1 cellular context compared by ENCODE assay signal in the genomic region with DNA sequence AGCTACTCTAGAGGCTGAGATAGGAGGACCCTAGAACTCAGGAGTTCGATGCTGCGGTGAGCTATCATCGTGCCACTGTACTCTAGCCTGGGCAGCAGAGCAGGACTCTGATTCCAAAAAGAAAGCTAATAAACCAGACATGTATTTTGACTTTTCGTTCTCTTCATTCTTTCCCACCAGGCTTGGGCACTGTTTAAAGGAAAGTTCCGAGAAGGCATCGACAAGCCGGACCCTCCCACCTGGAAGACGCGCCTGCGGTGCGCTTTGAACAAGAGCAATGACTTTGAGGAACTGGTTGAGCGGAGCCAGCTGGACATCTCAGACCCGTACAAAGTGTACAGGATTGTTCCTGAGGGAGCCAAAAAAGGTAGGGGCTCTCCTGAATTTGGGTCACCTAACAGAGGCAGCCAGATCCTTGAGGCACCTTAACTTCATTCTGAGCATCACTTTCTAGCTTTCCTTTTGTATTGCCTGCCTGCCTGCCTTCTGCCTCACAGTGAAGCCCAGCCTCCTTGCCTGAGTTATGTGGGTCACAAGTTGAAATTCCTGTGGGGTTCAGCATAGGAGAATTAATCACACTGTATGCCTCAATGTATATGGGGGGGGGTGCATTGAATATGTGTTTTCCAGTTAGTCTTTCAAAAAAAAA.
A peak's percentile ranks its signal among the peaks of the same experiment; 100 is the strongest.
TF ChIP-seq lines count a peak whose summit lies in the region.

No MANE protein-coding gene starts in this region.

TF ChIP-seq in GM12878, 131 proteins besides CTCF, POLR2A, EP300 and RAD21 (continued from another document):
- TF ChIP-seq, protein P1, sequence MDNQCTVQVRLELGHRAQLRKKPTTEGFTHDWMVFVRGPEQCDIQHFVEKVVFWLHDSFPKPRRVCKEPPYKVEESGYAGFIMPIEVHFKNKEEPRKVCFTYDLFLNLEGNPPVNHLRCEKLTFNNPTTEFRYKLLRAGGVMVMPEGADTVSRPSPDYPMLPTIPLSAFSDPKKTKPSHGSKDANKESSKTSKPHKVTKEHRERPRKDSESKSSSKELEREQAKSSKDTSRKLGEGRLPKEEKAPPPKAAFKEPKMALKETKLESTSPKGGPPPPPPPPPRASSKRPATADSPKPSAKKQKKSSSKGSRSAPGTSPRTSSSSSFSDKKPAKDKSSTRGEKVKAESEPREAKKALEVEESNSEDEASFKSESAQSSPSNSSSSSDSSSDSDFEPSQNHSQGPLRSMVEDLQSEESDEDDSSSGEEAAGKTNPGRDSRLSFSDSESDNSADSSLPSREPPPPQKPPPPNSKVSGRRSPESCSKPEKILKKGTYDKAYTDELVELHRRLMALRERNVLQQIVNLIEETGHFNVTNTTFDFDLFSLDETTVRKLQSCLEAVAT (IDR thresholded peaks at IDR 0.05) = peak; percentile 54; the same call in 1 of the 2 replicates
- TF ChIP-seq MXI1 (IDR thresholded peaks at IDR 0.05; ENCODE audit: low read depth, low read length) (peak; percentile 37; the same call in 1 of the 2 replicates), ZBED1 (IDR thresholded peaks at IDR 0.05; ENCODE audit: borderline replicate concordance) (0 out of 2 replicates have a peak, but pooled peaks have one; percentile 34), CREB1 (IDR thresholded peaks at IDR 0.05; ENCODE audit: low read depth) (0 out of 2 replicates have a peak, but pooled peaks have one; percentile 2), ZSCAN29 (IDR thresholded peaks at IDR 0.05) (no peak), MTA3 (IDR thresholded peaks at IDR 0.05; ENCODE audit: borderline replicate concordance, low read length) (peak; percentile 17; the same call in 1 of the 2 replicates), ZNF622 (IDR thresholded peaks at IDR 0.05) (no peak), HCFC1 (IDR thresholded peaks at IDR 0.05; ENCODE audit: low read length) (no peak), RCOR1 (conservative IDR thresholded peaks at IDR 0.05; ENCODE audit: low read depth, low read length) (no peak), ZNF217 (IDR thresholded peaks at IDR 0.05) (no peak), EZH2 (IDR thresholded peaks at IDR 0.05; ENCODE audit: borderline replicate concordance, control insufficient read depth, low read depth, low read length) (no peak), PML (IDR thresholded peaks at IDR 0.05; ENCODE audit: low read length) (peak; percentile 17; the same call in 1 of the 2 replicates), MYB (IDR thresholded peaks at IDR 0.05; ENCODE audit: borderline replicate concordance, low read depth, low read length) (no peak), HDAC6 (IDR thresholded peaks at IDR 0.05; ENCODE audit: unreplicated experiment) (no peak), POLR2AphosphoS5 (IDR thresholded peaks at IDR 0.05; ENCODE audit: low read length) (peak; percentile 76), CBFB (IDR thresholded peaks at IDR 0.05; ENCODE audit: low read depth) (no peak), LARP7 (IDR thresholded peaks at IDR 0.05) (peak; percentile 63; the same call in 1 of the 2 replicates), CHD4 (IDR thresholded peaks at IDR 0.05) (no peak), SPI1 (IDR thresholded peaks at IDR 0.05; ENCODE audit: borderline replicate concordance, insufficient read depth, low read depth, low read length) (peak; percentile 26; the same call in 1 of the 2 replicates), TBL1XR1 (IDR thresholded peaks at IDR 0.05; ENCODE audit: low read depth, low read length) (0 out of 2 replicates have a peak, but pooled peaks have one; percentile 22), SP1 (IDR thresholded peaks at IDR 0.05; ENCODE audit: low read depth, low read length) (no peak), KLF5 (IDR thresholded peaks at IDR 0.05; ENCODE audit: partially characterized antibody) (no peak), SMAD5 (IDR thresholded peaks at IDR 0.05; ENCODE audit: low read depth) (peak; percentile 80; the same call in 1 of the 2 replicates)
- TF ChIP-seq, protein P2, sequence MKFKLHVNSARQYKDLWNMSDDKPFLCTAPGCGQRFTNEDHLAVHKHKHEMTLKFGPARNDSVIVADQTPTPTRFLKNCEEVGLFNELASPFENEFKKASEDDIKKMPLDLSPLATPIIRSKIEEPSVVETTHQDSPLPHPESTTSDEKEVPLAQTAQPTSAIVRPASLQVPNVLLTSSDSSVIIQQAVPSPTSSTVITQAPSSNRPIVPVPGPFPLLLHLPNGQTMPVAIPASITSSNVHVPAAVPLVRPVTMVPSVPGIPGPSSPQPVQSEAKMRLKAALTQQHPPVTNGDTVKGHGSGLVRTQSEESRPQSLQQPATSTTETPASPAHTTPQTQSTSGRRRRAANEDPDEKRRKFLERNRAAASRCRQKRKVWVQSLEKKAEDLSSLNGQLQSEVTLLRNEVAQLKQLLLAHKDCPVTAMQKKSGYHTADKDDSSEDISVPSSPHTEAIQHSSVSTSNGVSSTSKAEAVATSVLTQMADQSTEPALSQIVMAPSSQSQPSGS (IDR thresholded peaks at IDR 0.05; ENCODE audit: low read length) = peak; percentile 35; the same call in 1 of the 2 replicates
- TF ChIP-seq, protein P3, sequence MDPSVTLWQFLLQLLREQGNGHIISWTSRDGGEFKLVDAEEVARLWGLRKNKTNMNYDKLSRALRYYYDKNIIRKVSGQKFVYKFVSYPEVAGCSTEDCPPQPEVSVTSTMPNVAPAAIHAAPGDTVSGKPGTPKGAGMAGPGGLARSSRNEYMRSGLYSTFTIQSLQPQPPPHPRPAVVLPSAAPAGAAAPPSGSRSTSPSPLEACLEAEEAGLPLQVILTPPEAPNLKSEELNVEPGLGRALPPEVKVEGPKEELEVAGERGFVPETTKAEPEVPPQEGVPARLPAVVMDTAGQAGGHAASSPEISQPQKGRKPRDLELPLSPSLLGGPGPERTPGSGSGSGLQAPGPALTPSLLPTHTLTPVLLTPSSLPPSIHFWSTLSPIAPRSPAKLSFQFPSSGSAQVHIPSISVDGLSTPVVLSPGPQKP (IDR thresholded peaks at IDR 0.05; ENCODE audit: low read depth, low read length) = no peak
- TF ChIP-seq, protein P4, sequence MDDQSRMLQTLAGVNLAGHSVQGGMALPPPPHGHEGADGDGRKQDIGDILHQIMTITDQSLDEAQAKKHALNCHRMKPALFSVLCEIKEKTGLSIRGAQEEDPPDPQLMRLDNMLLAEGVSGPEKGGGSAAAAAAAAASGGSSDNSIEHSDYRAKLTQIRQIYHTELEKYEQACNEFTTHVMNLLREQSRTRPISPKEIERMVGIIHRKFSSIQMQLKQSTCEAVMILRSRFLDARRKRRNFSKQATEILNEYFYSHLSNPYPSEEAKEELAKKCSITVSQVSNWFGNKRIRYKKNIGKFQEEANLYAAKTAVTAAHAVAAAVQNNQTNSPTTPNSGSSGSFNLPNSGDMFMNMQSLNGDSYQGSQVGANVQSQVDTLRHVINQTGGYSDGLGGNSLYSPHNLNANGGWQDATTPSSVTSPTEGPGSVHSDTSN (IDR thresholded peaks at IDR 0.05; ENCODE audit: insufficient replicate concordance, low read depth, low read length) = peak; percentile 4
- TF ChIP-seq, protein P5, sequence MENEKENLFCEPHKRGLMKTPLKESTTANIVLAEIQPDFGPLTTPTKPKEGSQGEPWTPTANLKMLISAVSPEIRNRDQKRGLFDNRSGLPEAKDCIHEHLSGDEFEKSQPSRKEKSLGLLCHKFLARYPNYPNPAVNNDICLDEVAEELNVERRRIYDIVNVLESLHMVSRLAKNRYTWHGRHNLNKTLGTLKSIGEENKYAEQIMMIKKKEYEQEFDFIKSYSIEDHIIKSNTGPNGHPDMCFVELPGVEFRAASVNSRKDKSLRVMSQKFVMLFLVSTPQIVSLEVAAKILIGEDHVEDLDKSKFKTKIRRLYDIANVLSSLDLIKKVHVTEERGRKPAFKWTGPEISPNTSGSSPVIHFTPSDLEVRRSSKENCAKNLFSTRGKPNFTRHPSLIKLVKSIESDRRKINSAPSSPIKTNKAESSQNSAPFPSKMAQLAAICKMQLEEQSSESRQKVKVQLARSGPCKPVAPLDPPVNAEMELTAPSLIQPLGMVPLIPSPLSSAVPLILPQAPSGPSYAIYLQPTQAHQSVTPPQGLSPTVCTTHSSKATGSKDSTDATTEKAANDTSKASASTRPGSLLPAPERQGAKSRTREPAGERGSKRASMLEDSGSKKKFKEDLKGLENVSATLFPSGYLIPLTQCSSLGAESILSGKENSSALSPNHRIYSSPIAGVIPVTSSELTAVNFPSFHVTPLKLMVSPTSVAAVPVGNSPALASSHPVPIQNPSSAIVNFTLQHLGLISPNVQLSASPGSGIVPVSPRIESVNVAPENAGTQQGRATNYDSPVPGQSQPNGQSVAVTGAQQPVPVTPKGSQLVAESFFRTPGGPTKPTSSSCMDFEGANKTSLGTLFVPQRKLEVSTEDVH (IDR thresholded peaks at IDR 0.05; ENCODE audit: low read depth, partially characterized antibody) = no peak
- TF ChIP-seq, protein P6, sequence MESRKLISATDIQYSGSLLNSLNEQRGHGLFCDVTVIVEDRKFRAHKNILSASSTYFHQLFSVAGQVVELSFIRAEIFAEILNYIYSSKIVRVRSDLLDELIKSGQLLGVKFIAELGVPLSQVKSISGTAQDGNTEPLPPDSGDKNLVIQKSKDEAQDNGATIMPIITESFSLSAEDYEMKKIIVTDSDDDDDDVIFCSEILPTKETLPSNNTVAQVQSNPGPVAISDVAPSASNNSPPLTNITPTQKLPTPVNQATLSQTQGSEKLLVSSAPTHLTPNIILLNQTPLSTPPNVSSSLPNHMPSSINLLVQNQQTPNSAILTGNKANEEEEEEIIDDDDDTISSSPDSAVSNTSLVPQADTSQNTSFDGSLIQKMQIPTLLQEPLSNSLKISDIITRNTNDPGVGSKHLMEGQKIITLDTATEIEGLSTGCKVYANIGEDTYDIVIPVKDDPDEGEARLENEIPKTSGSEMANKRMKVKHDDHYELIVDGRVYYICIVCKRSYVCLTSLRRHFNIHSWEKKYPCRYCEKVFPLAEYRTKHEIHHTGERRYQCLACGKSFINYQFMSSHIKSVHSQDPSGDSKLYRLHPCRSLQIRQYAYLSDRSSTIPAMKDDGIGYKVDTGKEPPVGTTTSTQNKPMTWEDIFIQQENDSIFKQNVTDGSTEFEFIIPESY (IDR thresholded peaks at IDR 0.05) = no peak
- TF ChIP-seq, protein P7, sequence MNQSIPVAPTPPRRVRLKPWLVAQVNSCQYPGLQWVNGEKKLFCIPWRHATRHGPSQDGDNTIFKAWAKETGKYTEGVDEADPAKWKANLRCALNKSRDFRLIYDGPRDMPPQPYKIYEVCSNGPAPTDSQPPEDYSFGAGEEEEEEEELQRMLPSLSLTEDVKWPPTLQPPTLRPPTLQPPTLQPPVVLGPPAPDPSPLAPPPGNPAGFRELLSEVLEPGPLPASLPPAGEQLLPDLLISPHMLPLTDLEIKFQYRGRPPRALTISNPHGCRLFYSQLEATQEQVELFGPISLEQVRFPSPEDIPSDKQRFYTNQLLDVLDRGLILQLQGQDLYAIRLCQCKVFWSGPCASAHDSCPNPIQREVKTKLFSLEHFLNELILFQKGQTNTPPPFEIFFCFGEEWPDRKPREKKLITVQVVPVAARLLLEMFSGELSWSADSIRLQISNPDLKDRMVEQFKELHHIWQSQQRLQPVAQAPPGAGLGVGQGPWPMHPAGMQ (IDR thresholded peaks at IDR 0.05; ENCODE audit: borderline replicate concordance) = no peak
